Comparison of ENCODE assay signal across 23 cellular contexts in genomic region chr17:27907976-27908558, GRCh38.
"Had no signal": no experiment of that assay in that cellular context is flagged by ENCODE, and none has a peak within 500 bp of the region (broad histone marks: within the 10 kb centered on the region; RNA-seq: fewer than 3 reads in every experiment).

No MANE protein-coding gene starts in this region.

- H3K4me1 Mint-ChIP-seq: activated CD4-positive, alpha-beta T cell treated with anti-CD3 and anti-CD28 coated beads, Interleukin-2, amount 10 ng/mL, durations not matched to agents 24 days and 14 days; activated naive CD4-positive, alpha-beta T cell treated with anti-CD3 and anti-CD28 coated beads, Interleukin-2, amount 50 U/mL, for 24 hours; activated T-helper 17 cell treated with anti-CD3 and anti-CD28 coated beads, Interleukin-2, amount 50 U/mL, for 72 hours; central memory CD8-positive, alpha-beta T cell; natural killer cell had no signal

- H3K27ac Mint-ChIP-seq: activated CD4-positive, alpha-beta memory T cell treated with anti-CD3 and anti-CD28 coated beads for 36 hours; activated CD4-positive, alpha-beta T cell treated with anti-CD3 and anti-CD28 coated beads, Interleukin-2, amount 10 ng/mL, durations not matched to agents 24 days and 14 days; activated naive CD4-positive, alpha-beta T cell treated with anti-CD3 and anti-CD28 coated beads, Interleukin-2, amount 50 U/mL, for 24 hours; activated T-helper 17 cell treated with anti-CD3 and anti-CD28 coated beads, Interleukin-2, amount 50 U/mL, for 72 hours; dendritic cell treated with granulocyte-macrophage colony-stimulating factor and Interleukin-4, amounts not matched to agents 40 ng/mL and 50 ng/mL, for 4 days; natural killer cell had no signal

- H3K4me3 Mint-ChIP-seq: activated CD4-positive, alpha-beta memory T cell treated with anti-CD3 and anti-CD28 coated beads for 36 hours; activated CD4-positive, alpha-beta T cell treated with anti-CD3 and anti-CD28 coated beads, Interleukin-2, amount 10 ng/mL, durations not matched to agents 24 days and 14 days; activated naive CD4-positive, alpha-beta T cell treated with anti-CD3 and anti-CD28 coated beads, Interleukin-2, amount 50 U/mL, for 24 hours; activated T-cell treated with anti-CD3 and anti-CD28 coated beads, Interleukin-2, amount 50 U/mL, for 4 hours; activated T-helper 17 cell treated with anti-CD3 and anti-CD28 coated beads, Interleukin-2, amount 50 U/mL, for 72 hours; central memory CD8-positive, alpha-beta T cell; dendritic cell treated with granulocyte-macrophage colony-stimulating factor and Interleukin-4, amounts not matched to agents 40 ng/mL and 50 ng/mL, for 4 days; natural killer cell had no signal

- H3K4me2 ChIP-seq: smooth muscle cell had no signal

- H3K36me3 Mint-ChIP-seq: activated CD4-positive, alpha-beta memory T cell treated with anti-CD3 and anti-CD28 coated beads for 36 hours; activated naive CD4-positive, alpha-beta T cell treated with anti-CD3 and anti-CD28 coated beads, Interleukin-2, amount 50 U/mL, for 24 hours; natural killer cell had no signal

- H3K4me1 ChIP-seq: esophagus squamous epithelium, heart right ventricle, left lung, lower lobe of right lung, right atrium auricular region, transverse colon had no signal

- H3K27ac ChIP-seq: esophagus squamous epithelium, heart right ventricle, left lung, lower lobe of right lung, right atrium auricular region, testis, transverse colon, WERI-Rb-1 had no signal

- ATAC-seq: activated CD4-positive, CD25-positive, alpha-beta regulatory T cell treated with anti-CD3 and anti-CD28 coated beads, Interleukin-2, amount 50 U/mL, for 24 hours; activated T-cell treated with anti-CD3 and anti-CD28 coated beads, Interleukin-2, amount 50 U/mL, for 4 hours; activated T-helper 17 cell treated with anti-CD3 and anti-CD28 coated beads, Interleukin-2, amount 50 U/mL, for 72 hours; heart right ventricle; left lung; lower lobe of right lung; natural killer cell had no signal

- H3K36me3 ChIP-seq: esophagus squamous epithelium, heart right ventricle, left lung, lower lobe of right lung, right atrium auricular region, transverse colon, WERI-Rb-1 had no signal

- H3K27me3 ChIP-seq: left lung, right atrium auricular region, testis, transverse colon had no signal

- DNase-seq: activated CD4-positive, alpha-beta memory T cell treated with anti-CD3 and anti-CD28 coated beads for 36 hours; activated CD4-positive, alpha-beta T cell treated with anti-CD3 and anti-CD28 coated beads, Interleukin-2, amount 10 ng/mL, durations not matched to agents 24 days and 14 days; activated T-cell treated with anti-CD3 and anti-CD28 coated beads, Interleukin-2, amount 50 U/mL, for 4 hours; anterior cingulate cortex; esophagus squamous epithelium; foreskin melanocyte; heart right ventricle; left lung; lower lobe of right lung; mesenchymal stem cell; natural killer cell; stimulated activated CD4-positive, alpha-beta T cell treated with anti-CD3 and anti-CD28 coated beads, Interleukin-1b, Interleukin-23, amount 100 ng/mL, for 48 hours; stimulated activated naive CD4-positive, alpha-beta T cell treated with Interleukin-2 at 50 U/mL for 16 hours; testis; transverse colon; WERI-Rb-1 had no signal

- H3K9me3 Mint-ChIP-seq: activated CD4-positive, alpha-beta memory T cell treated with anti-CD3 and anti-CD28 coated beads for 36 hours; activated naive CD4-positive, alpha-beta T cell treated with anti-CD3 and anti-CD28 coated beads, Interleukin-2, amount 50 U/mL, for 24 hours; activated T-helper 17 cell treated with anti-CD3 and anti-CD28 coated beads, Interleukin-2, amount 50 U/mL, for 72 hours; central memory CD8-positive, alpha-beta T cell; dendritic cell treated with granulocyte-macrophage colony-stimulating factor and Interleukin-4, amounts not matched to agents 40 ng/mL and 50 ng/mL, for 4 days had no signal

- H3K4me3 ChIP-seq: esophagus squamous epithelium, heart right ventricle, left lung, lower lobe of right lung, right atrium auricular region, smooth muscle cell, testis, transverse colon had no signal

- H3K9me3 ChIP-seq: esophagus squamous epithelium, heart right ventricle, left lung, lower lobe of right lung, right atrium auricular region, testis, transverse colon had no signal
